ENCODE assay signal across 15 cellular contexts in genomic region chr9:18060304-18060934, GRCh38.
DNase-seq lines count a peak whose midpoint lies in the region; ATAC-seq and TF ChIP-seq lines count a peak whose summit lies in the region.
"Had no signal": no experiment of that assay in that cellular context is flagged by ENCODE, and none has a peak within 500 bp of the region (broad histone marks: within the 10 kb centered on the region; RNA-seq: fewer than 3 reads in every experiment).

No MANE protein-coding gene starts in this region.

- TF ChIP-seq POLR2A in transverse colon (IDR thresholded peaks at IDR 0.05), result no peak

- no peaks in the 10 kb centered on the region for H3K36me3 Mint-ChIP-seq in endothelial cell (ENCODE audit: low read depth, unreplicated experiment)

- intact Hi-C loops in transverse colon (cut with DNase I; ENCODE audit: low total_unique reads), result no loop called here

- no peaks in the 10 kb centered on the region for H3K4me1 Mint-ChIP-seq in endothelial cell (ENCODE audit: unreplicated experiment)

- no peak overlapping the region for H3K4me3 ChIP-seq in transverse colon
- H3K4me3 ChIP-seq: lower lobe of right lung had no signal

- no peaks in the 10 kb centered on the region for H3K36me3 ChIP-seq in transverse colon
- H3K36me3 ChIP-seq: lower lobe of right lung, neutrophil had no signal

- no peak overlapping the region for H3K27ac Mint-ChIP-seq in endothelial cell (ENCODE audit: unreplicated experiment)
- H3K27ac Mint-ChIP-seq: activated T-cell treated with anti-CD3 and anti-CD28 coated beads, Interleukin-2, amount 50 U/mL, for 24 hours had no signal

- no peak for TF ChIP-seq EP300 in transverse colon (IDR thresholded peaks at IDR 0.05; ENCODE audit: low read depth)

- WGBS in transverse colon (ENCODE audit: low coverage in 1 of 2), 2 donors, result 40 to 49% methylated on average over 3 of the region's 3 CpGs

- H3K27ac ChIP-seq in transverse colon, result peak overlapping the region; percentile 51 to 70 (median 62)
- H3K27ac ChIP-seq: lower lobe of right lung, neutrophil had no signal

- peak; percentile 15 for DNase-seq in SKM-1 treated with dmso at 0.1 percent for 144 hours (lab: John Stamatoyannopoulos, UW; ENCODE audit: unreplicated experiment)
- no peak for DNase-seq in SKM-1 (lab: John Stamatoyannopoulos, UW; ENCODE audit: unreplicated experiment)
- DNase-seq in NCI-H69 (lab: John Stamatoyannopoulos, UW), result peak; percentile 38
- no peak for DNase-seq in endothelial cell (ENCODE audit: low spot score)
- no peak for DNase-seq in transverse colon
- DNase-seq in Ammon's horn (ENCODE audit: low spot score), result no peak
- DNase-seq: activated T-cell treated with anti-CD3 and anti-CD28 coated beads, Interleukin-2, amount 50 U/mL, for 24 hours; anterior cingulate cortex; effector memory CD4-positive, alpha-beta T cell; lower lobe of right lung; NCI-H446 treated with DMSO at 0.1 percent for 48 hours; SIG-M5 had no signal

- no peak for ATAC-seq in GM18498 (IDR thresholded peaks at IDR 0.05; ENCODE audit: unreplicated experiment)
- ATAC-seq in HG03521 (IDR thresholded peaks at IDR 0.05; ENCODE audit: unreplicated experiment), result no peak

- no peaks in the 10 kb centered on the region for H3K27me3 ChIP-seq in transverse colon
- H3K27me3 ChIP-seq: neutrophil had no signal

- no peaks in the 10 kb centered on the region for H3K9me3 ChIP-seq in transverse colon
- H3K9me3 ChIP-seq: lower lobe of right lung, neutrophil had no signal

- H3K27me3 Mint-ChIP-seq in endothelial cell (ENCODE audit: unreplicated experiment), result no peaks in the 10 kb centered on the region
- H3K27me3 Mint-ChIP-seq: activated T-cell treated with anti-CD3 and anti-CD28 coated beads, Interleukin-2, amount 50 U/mL, for 24 hours had no signal

- no peak overlapping the region for H3K4me3 Mint-ChIP-seq in endothelial cell (ENCODE audit: unreplicated experiment)
- H3K4me3 Mint-ChIP-seq: activated T-cell treated with anti-CD3 and anti-CD28 coated beads, Interleukin-2, amount 50 U/mL, for 24 hours had no signal

- no peaks in the 10 kb centered on the region for H3K9me3 Mint-ChIP-seq in endothelial cell (ENCODE audit: unreplicated experiment)
- H3K9me3 Mint-ChIP-seq: activated T-cell treated with anti-CD3 and anti-CD28 coated beads, Interleukin-2, amount 50 U/mL, for 24 hours had no signal

- in situ Hi-C loops in transverse colon (cut with MboI; ENCODE audit: low pct_ligation_motif_present in 1 of 4, low pct_unique_long_range_greater_than_20kb in 1 of 4, low sequenced_read_pairs in 3 of 4), result no loop called here

- peaks cover 2 to 79% (median 26%) of the 10 kb centered on the region in 4 donors for H3K4me1 ChIP-seq in transverse colon
- H3K4me1 ChIP-seq: lower lobe of right lung had no signal

- peak; percentile 77 for TF ChIP-seq CTCF in endothelial cell (IDR thresholded peaks at IDR 0.05; ENCODE audit: unreplicated experiment)
- peak in 4 of 5 experiments; percentile 12 to 55 (median 39) for TF ChIP-seq CTCF in transverse colon (IDR thresholded peaks at IDR 0.05)

Comparison
In these comparisons a context has a peak if more than half of its experiments do, and no peak if none do; other contexts are left out.
1. DNase-seq: peak in SKM-1 treated with dmso at 0.1 percent for 144 hours (single experiment) and NCI-H69 (single experiment); none in SKM-1 (single experiment), endothelial cell (single experiment), transverse colon (single experiment) and Ammon's horn (single experiment).